ENCODE assay signal across 12 cellular contexts in genomic region chr6:150668882-150669476, GRCh38.
A peak's percentile ranks its signal among the peaks of the same experiment; 100 is the strongest.
DNase-seq lines count a peak whose midpoint lies in the region; ATAC-seq and TF ChIP-seq lines count a peak whose summit lies in the region.
"Had no signal": no experiment of that assay in that cellular context is flagged by ENCODE, and none has a peak within 500 bp of the region (broad histone marks: within the 10 kb centered on the region; RNA-seq: fewer than 3 reads in every experiment).

No MANE protein-coding gene starts in this region.

- H3K4me1 ChIP-seq in SJSA1 (replicated peaks), result peaks cover 14% of the 10 kb centered on the region
- H3K4me1 ChIP-seq in endodermal cell (ENCODE audit: control insufficient read depth, insufficient read depth, low read length), result no peaks in the 10 kb centered on the region
- H3K4me1 ChIP-seq in mucosa of rectum (ENCODE audit: control insufficient read depth in 2 of 2, insufficient read depth in 2 of 2, low read length in 2 of 2), result peaks cover 13 to 17% of the 10 kb centered on the region in 2 donors
- H3K4me1 ChIP-seq in subcutaneous abdominal adipose tissue (ENCODE audit: control insufficient read depth in 5 of 5, insufficient read depth in 5 of 5, low read length in 5 of 5), result peaks cover 5 to 43% (median 31%) of the 10 kb centered on the region in 5 donors
- H3K4me1 ChIP-seq in naive thymus-derived CD4-positive, alpha-beta T cell (ENCODE audit: control insufficient read depth in 2 of 2, insufficient read depth in 2 of 2, low read length in 2 of 2), result no peaks in the 10 kb centered on the region

- H3K9me3 Mint-ChIP-seq in endodermal cell, result no peaks in the 10 kb centered on the region
- H3K9me3 Mint-ChIP-seq in naive thymus-derived CD4-positive, alpha-beta T cell, result no peaks in the 10 kb centered on the region
- H3K9me3 Mint-ChIP-seq: activated naive CD8-positive, alpha-beta T cell treated with anti-CD3 and anti-CD28 coated beads, Interleukin-2, amount 50 U/mL, for 24 hours; CD4-positive, alpha-beta memory T cell had no signal

- 78 to 91% methylated on average over 2 to 5 of the region's 5 CpGs for WGBS in endodermal cell (ENCODE audit: insufficient coverage in 1 of 2, insufficient read length in 1 of 2), 2 experiments

- H3K4me1 Mint-ChIP-seq in endodermal cell, result no peaks in the 10 kb centered on the region
- H3K4me1 Mint-ChIP-seq in naive thymus-derived CD4-positive, alpha-beta T cell, result peaks cover 0 to 7% (median 0%) of the 10 kb centered on the region in 7 donors

- H3K9me3 ChIP-seq in SJSA1 (replicated peaks) (no peaks in the 10 kb centered on the region), endodermal cell (ENCODE audit: control insufficient read depth, low read length) (no peaks in the 10 kb centered on the region), mucosa of rectum (ENCODE audit: control insufficient read depth in 2 of 2, low read length in 2 of 2) (no peaks in the 10 kb centered on the region), subcutaneous abdominal adipose tissue (ENCODE audit: control insufficient read depth in 5 of 5, low read length in 5 of 5) (no peaks in the 10 kb centered on the region)
- H3K9me3 ChIP-seq in naive thymus-derived CD4-positive, alpha-beta T cell (ENCODE audit: control insufficient read depth in 2 of 3, low read length in 3 of 3), result no peaks in the 10 kb centered on the region

- no peaks in the 10 kb centered on the region for H3K36me3 Mint-ChIP-seq in endodermal cell (ENCODE audit: low read depth)
- no peaks in the 10 kb centered on the region for H3K36me3 Mint-ChIP-seq in naive thymus-derived CD4-positive, alpha-beta T cell
- H3K36me3 Mint-ChIP-seq: CD4-positive, alpha-beta memory T cell had no signal

- H3K27me3 ChIP-seq in SJSA1 (replicated peaks) (no peaks in the 10 kb centered on the region; the same call in 1 of the 2 replicates), endodermal cell (ENCODE audit: control insufficient read depth, insufficient read depth, low read length, poor library complexity, severe bottlenecking) (no peaks in the 10 kb centered on the region), mucosa of rectum (ENCODE audit: control insufficient read depth in 2 of 2, insufficient read depth in 2 of 2, low read length in 2 of 2) (no peaks in the 10 kb centered on the region), subcutaneous abdominal adipose tissue (ENCODE audit: control insufficient read depth in 5 of 5, insufficient read depth in 4 of 5, low read length in 5 of 5) (no peaks in the 10 kb centered on the region)
- no peaks in the 10 kb centered on the region for H3K27me3 ChIP-seq in naive thymus-derived CD4-positive, alpha-beta T cell (ENCODE audit: control insufficient read depth in 2 of 2, insufficient read depth in 2 of 2, low read length in 2 of 2)

- no peaks in the 10 kb centered on the region for H3K36me3 ChIP-seq in SJSA1
- H3K36me3 ChIP-seq in endodermal cell (ENCODE audit: control insufficient read depth, insufficient read depth, low read length), result no peaks in the 10 kb centered on the region
- H3K36me3 ChIP-seq in mucosa of rectum (ENCODE audit: control insufficient read depth in 2 of 2, insufficient read depth in 2 of 2, low read length in 2 of 2), result no peaks in the 10 kb centered on the region
- H3K36me3 ChIP-seq in subcutaneous abdominal adipose tissue (ENCODE audit: control insufficient read depth in 5 of 5, insufficient read depth in 5 of 5, low read length in 5 of 5), result no peaks in the 10 kb centered on the region
- no peaks in the 10 kb centered on the region for H3K36me3 ChIP-seq in naive thymus-derived CD4-positive, alpha-beta T cell (ENCODE audit: control insufficient read depth in 2 of 3, insufficient read depth in 3 of 3, low read length in 3 of 3)

- H3K9ac ChIP-seq in endodermal cell (ENCODE audit: extremely low read depth, low read length, poor library complexity, severe bottlenecking) (no peak overlapping the region), mucosa of rectum (ENCODE audit: low read depth in 1 of 2, low read length in 2 of 2) (peak overlapping the region in 1 of 2 donors; percentile 5), subcutaneous abdominal adipose tissue (ENCODE audit: low read length in 5 of 5) (no peak overlapping the region)

- ATAC-seq in naive thymus-derived CD4-positive, alpha-beta T cell, result no peak
- ATAC-seq in HG02588 (IDR thresholded peaks at IDR 0.05; ENCODE audit: unreplicated experiment), result no peak
- ATAC-seq: activated naive CD8-positive, alpha-beta T cell treated with anti-CD3 and anti-CD28 coated beads, Interleukin-2, amount 50 U/mL, for 24 hours had no signal

- intact Hi-C loops in naive thymus-derived CD4-positive, alpha-beta T cell (cut with micrococcal nuclease), result no loop called here

- H3K27ac Mint-ChIP-seq in endodermal cell, result no peak overlapping the region
- no peak overlapping the region for H3K27ac Mint-ChIP-seq in naive thymus-derived CD4-positive, alpha-beta T cell
- H3K27ac Mint-ChIP-seq: activated naive CD8-positive, alpha-beta T cell treated with anti-CD3 and anti-CD28 coated beads, Interleukin-2, amount 50 U/mL, for 24 hours; CD4-positive, alpha-beta memory T cell had no signal

- peak in 1 of 2 experiments; percentile 37 for DNase-seq in SJSA1 (ENCODE audit: low read depth in 1 of 2, low spot score in 2 of 2)
- DNase-seq in endodermal cell, result no peak
- DNase-seq in NCI-H1417 (lab: John Stamatoyannopoulos, UW), result no peak
- no peak for DNase-seq in naive thymus-derived CD4-positive, alpha-beta T cell
- no peak for DNase-seq in NK-92 (lab: John Stamatoyannopoulos, UW; ENCODE audit: unreplicated experiment)
- DNase-seq: activated naive CD8-positive, alpha-beta T cell treated with anti-CD3 and anti-CD28 coated beads, Interleukin-2, amount 50 U/mL, for 24 hours; CD4-positive, alpha-beta memory T cell; HCEC 1CT; NCI-H2171 had no signal

- no peak overlapping the region for H3K4me3 ChIP-seq in SJSA1
- no peak overlapping the region for H3K4me3 ChIP-seq in endodermal cell (ENCODE audit: low read length)
- no peak overlapping the region for H3K4me3 ChIP-seq in mucosa of rectum (ENCODE audit: low read length in 2 of 2)
- no peak overlapping the region for H3K4me3 ChIP-seq in subcutaneous abdominal adipose tissue (ENCODE audit: low read depth in 1 of 5, low read length in 5 of 5)
- no peak overlapping the region for H3K4me3 ChIP-seq in naive thymus-derived CD4-positive, alpha-beta T cell (ENCODE audit: low read length)

- no peak overlapping the region for H3K4me3 Mint-ChIP-seq in endodermal cell
- H3K4me3 Mint-ChIP-seq in naive thymus-derived CD4-positive, alpha-beta T cell, result no peak overlapping the region
- H3K4me3 Mint-ChIP-seq: activated naive CD8-positive, alpha-beta T cell treated with anti-CD3 and anti-CD28 coated beads, Interleukin-2, amount 50 U/mL, for 24 hours; CD4-positive, alpha-beta memory T cell had no signal

- POLR2A ChIA-PET in naive thymus-derived CD4-positive, alpha-beta T cell (lab: Charles Lee), result no interaction called here

- H3K27ac ChIP-seq in SJSA1, result peak overlapping the region; percentile 20; the same call in 1 of the 2 replicates
- peak overlapping the region; percentile 91 for H3K27ac ChIP-seq in endodermal cell (ENCODE audit: low read depth, low read length)
- peak overlapping the region; percentile 1 to 38 for H3K27ac ChIP-seq in mucosa of rectum (ENCODE audit: low read depth in 2 of 2, low read length in 2 of 2)
- H3K27ac ChIP-seq in subcutaneous abdominal adipose tissue (ENCODE audit: low read depth, low read length), result peak overlapping the region; percentile 63
- H3K27ac ChIP-seq in naive thymus-derived CD4-positive, alpha-beta T cell (ENCODE audit: low read depth, low read length), result no peak overlapping the region

- H3K27me3 Mint-ChIP-seq in endodermal cell (ENCODE audit: insufficient read depth), result no peaks in the 10 kb centered on the region
- H3K27me3 Mint-ChIP-seq in naive thymus-derived CD4-positive, alpha-beta T cell, result peaks cover 0 to 27% (median 4%) of the 10 kb centered on the region in 5 donors

- CTCF ChIA-PET in naive thymus-derived CD4-positive, alpha-beta T cell (lab: Charles Lee), result no interaction called here

- TF ChIP-seq CTCF in endodermal cell (conservative IDR thresholded peaks at IDR 0.05), result no peak
